In the genomic region with DNA sequence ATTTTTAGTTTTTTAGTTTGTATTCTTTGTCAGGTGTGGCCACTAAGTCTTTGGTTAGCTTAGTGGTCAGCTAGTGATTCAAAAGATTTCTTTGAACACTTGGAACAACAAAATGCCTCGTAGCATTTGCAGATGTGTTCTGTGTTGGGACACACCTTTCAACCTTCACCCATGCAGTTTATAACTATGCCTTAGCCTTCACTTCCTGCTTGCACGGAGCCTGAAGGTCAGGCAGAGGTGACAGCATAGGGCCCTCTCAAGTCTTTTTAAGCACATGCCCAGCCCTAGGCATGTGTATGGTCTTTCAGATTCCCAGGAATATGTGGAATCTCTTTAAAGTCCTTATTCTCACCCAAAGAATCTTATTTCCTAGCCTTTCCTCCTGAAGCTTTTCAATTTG, we compare ENCODE assay signal across 1 cellular context.
TF ChIP-seq lines count a peak whose summit lies in the region.

No MANE protein-coding gene starts in this region.

TF ChIP-seq in WTC11, 78 proteins besides CTCF, POLR2A, EP300 and RAD21 (continued from another document):
- TF ChIP-seq, protein P1, sequence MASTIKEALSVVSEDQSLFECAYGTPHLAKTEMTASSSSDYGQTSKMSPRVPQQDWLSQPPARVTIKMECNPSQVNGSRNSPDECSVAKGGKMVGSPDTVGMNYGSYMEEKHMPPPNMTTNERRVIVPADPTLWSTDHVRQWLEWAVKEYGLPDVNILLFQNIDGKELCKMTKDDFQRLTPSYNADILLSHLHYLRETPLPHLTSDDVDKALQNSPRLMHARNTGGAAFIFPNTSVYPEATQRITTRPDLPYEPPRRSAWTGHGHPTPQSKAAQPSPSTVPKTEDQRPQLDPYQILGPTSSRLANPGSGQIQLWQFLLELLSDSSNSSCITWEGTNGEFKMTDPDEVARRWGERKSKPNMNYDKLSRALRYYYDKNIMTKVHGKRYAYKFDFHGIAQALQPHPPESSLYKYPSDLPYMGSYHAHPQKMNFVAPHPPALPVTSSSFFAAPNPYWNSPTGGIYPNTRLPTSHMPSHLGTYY (CRISPR knock-in tag; IDR thresholded peaks at IDR 0.05) = no peak
- TF ChIP-seq ZNF232 (CRISPR knock-in tag; IDR thresholded peaks at IDR 0.05) = no peak
- TF ChIP-seq, protein P2, sequence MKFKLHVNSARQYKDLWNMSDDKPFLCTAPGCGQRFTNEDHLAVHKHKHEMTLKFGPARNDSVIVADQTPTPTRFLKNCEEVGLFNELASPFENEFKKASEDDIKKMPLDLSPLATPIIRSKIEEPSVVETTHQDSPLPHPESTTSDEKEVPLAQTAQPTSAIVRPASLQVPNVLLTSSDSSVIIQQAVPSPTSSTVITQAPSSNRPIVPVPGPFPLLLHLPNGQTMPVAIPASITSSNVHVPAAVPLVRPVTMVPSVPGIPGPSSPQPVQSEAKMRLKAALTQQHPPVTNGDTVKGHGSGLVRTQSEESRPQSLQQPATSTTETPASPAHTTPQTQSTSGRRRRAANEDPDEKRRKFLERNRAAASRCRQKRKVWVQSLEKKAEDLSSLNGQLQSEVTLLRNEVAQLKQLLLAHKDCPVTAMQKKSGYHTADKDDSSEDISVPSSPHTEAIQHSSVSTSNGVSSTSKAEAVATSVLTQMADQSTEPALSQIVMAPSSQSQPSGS (CRISPR knock-in tag; IDR thresholded peaks at IDR 0.05; ENCODE audit: borderline replicate concordance, low read depth) = no peak
- TF ChIP-seq, protein P3, sequence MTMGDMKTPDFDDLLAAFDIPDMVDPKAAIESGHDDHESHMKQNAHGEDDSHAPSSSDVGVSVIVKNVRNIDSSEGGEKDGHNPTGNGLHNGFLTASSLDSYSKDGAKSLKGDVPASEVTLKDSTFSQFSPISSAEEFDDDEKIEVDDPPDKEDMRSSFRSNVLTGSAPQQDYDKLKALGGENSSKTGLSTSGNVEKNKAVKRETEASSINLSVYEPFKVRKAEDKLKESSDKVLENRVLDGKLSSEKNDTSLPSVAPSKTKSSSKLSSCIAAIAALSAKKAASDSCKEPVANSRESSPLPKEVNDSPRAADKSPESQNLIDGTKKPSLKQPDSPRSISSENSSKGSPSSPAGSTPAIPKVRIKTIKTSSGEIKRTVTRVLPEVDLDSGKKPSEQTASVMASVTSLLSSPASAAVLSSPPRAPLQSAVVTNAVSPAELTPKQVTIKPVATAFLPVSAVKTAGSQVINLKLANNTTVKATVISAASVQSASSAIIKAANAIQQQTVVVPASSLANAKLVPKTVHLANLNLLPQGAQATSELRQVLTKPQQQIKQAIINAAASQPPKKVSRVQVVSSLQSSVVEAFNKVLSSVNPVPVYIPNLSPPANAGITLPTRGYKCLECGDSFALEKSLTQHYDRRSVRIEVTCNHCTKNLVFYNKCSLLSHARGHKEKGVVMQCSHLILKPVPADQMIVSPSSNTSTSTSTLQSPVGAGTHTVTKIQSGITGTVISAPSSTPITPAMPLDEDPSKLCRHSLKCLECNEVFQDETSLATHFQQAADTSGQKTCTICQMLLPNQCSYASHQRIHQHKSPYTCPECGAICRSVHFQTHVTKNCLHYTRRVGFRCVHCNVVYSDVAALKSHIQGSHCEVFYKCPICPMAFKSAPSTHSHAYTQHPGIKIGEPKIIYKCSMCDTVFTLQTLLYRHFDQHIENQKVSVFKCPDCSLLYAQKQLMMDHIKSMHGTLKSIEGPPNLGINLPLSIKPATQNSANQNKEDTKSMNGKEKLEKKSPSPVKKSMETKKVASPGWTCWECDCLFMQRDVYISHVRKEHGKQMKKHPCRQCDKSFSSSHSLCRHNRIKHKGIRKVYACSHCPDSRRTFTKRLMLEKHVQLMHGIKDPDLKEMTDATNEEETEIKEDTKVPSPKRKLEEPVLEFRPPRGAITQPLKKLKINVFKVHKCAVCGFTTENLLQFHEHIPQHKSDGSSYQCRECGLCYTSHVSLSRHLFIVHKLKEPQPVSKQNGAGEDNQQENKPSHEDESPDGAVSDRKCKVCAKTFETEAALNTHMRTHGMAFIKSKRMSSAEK (CRISPR knock-in tag; IDR thresholded peaks at IDR 0.05; ENCODE audit: borderline replicate concordance) = no peak
- TF ChIP-seq, protein P4, sequence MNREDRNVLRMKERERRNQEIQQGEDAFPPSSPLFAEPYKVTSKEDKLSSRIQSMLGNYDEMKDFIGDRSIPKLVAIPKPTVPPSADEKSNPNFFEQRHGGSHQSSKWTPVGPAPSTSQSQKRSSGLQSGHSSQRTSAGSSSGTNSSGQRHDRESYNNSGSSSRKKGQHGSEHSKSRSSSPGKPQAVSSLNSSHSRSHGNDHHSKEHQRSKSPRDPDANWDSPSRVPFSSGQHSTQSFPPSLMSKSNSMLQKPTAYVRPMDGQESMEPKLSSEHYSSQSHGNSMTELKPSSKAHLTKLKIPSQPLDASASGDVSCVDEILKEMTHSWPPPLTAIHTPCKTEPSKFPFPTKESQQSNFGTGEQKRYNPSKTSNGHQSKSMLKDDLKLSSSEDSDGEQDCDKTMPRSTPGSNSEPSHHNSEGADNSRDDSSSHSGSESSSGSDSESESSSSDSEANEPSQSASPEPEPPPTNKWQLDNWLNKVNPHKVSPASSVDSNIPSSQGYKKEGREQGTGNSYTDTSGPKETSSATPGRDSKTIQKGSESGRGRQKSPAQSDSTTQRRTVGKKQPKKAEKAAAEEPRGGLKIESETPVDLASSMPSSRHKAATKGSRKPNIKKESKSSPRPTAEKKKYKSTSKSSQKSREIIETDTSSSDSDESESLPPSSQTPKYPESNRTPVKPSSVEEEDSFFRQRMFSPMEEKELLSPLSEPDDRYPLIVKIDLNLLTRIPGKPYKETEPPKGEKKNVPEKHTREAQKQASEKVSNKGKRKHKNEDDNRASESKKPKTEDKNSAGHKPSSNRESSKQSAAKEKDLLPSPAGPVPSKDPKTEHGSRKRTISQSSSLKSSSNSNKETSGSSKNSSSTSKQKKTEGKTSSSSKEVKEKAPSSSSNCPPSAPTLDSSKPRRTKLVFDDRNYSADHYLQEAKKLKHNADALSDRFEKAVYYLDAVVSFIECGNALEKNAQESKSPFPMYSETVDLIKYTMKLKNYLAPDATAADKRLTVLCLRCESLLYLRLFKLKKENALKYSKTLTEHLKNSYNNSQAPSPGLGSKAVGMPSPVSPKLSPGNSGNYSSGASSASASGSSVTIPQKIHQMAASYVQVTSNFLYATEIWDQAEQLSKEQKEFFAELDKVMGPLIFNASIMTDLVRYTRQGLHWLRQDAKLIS (CRISPR knock-in tag; IDR thresholded peaks at IDR 0.05; ENCODE audit: borderline replicate concordance) = no peak
- TF ChIP-seq, protein P5, sequence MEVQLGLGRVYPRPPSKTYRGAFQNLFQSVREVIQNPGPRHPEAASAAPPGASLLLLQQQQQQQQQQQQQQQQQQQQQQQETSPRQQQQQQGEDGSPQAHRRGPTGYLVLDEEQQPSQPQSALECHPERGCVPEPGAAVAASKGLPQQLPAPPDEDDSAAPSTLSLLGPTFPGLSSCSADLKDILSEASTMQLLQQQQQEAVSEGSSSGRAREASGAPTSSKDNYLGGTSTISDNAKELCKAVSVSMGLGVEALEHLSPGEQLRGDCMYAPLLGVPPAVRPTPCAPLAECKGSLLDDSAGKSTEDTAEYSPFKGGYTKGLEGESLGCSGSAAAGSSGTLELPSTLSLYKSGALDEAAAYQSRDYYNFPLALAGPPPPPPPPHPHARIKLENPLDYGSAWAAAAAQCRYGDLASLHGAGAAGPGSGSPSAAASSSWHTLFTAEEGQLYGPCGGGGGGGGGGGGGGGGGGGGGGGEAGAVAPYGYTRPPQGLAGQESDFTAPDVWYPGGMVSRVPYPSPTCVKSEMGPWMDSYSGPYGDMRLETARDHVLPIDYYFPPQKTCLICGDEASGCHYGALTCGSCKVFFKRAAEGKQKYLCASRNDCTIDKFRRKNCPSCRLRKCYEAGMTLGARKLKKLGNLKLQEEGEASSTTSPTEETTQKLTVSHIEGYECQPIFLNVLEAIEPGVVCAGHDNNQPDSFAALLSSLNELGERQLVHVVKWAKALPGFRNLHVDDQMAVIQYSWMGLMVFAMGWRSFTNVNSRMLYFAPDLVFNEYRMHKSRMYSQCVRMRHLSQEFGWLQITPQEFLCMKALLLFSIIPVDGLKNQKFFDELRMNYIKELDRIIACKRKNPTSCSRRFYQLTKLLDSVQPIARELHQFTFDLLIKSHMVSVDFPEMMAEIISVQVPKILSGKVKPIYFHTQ (CRISPR knock-in tag; IDR thresholded peaks at IDR 0.05) = no peak
- no peak for TF ChIP-seq ZNF396 (CRISPR knock-in tag; IDR thresholded peaks at IDR 0.05; ENCODE audit: borderline replicate concordance)
